Comparison of ENCODE assay signal across 1 cellular context in genomic region chr18:40109251-40110049, GRCh38.
TF ChIP-seq lines count a peak whose summit lies in the region.

No MANE protein-coding gene starts in this region.

TF ChIP-seq in H1, 55 proteins besides CTCF, POLR2A, EP300 and RAD21 (continued from another document):
- TF ChIP-seq SAP30 (IDR thresholded peaks at IDR 0.05; ENCODE audit: insufficient read depth, insufficient replicate concordance, low read length) (no peak), ZNF274 (IDR thresholded peaks at IDR 0.05; ENCODE audit: borderline replicate concordance, extremely low read depth, low read length) (no peak), SP2 (IDR thresholded peaks at IDR 0.05; ENCODE audit: low read length) (no peak), CEBPB (IDR thresholded peaks at IDR 0.05; ENCODE audit: low read depth, low read length) (no peak), YY1 (IDR thresholded peaks at IDR 0.05; ENCODE audit: low read depth, low read length) (no peak), SIRT6 (IDR thresholded peaks at IDR 0.05; ENCODE audit: low read length) (no peak), USF2 (IDR thresholded peaks at IDR 0.05; ENCODE audit: low read length) (no peak), SIX5 (IDR thresholded peaks at IDR 0.05; ENCODE audit: low read depth, low read length) (no peak)
TF ChIP-seq in H1: peak in this region for 0.
